30 cellular contexts compared by ENCODE assay signal in genomic region chr12:90690120-90690519, GRCh38.
DNase-seq lines count a peak whose midpoint lies in the region; ATAC-seq and TF ChIP-seq lines count a peak whose summit lies in the region.
"Had no signal": no experiment of that assay in that cellular context is flagged by ENCODE, and none has a peak within 500 bp of the region (broad histone marks: within the 10 kb centered on the region; RNA-seq: fewer than 3 reads in every experiment).

No MANE protein-coding gene starts in this region.

- TF ChIP-seq CTCF in KMS-11 (conservative IDR thresholded peaks at IDR 0.05; ENCODE audit: low read depth, low read length) (no peak), uterus (IDR thresholded peaks at IDR 0.05) (no peak), right lobe of liver (IDR thresholded peaks at IDR 0.05) (no peak)

- no peak overlapping the region for H3K9ac ChIP-seq in KMS-11

- H3K27me3 ChIP-seq in KMS-11 (ENCODE audit: insufficient read depth, low read depth) (no peaks in the 10 kb centered on the region), uterus (no peaks in the 10 kb centered on the region), right lobe of liver (no peaks in the 10 kb centered on the region)
- H3K27me3 ChIP-seq: breast epithelium, esophagus muscularis mucosa, gastroesophageal sphincter, left lung, upper lobe of left lung had no signal

- TF ChIP-seq POLR2A in uterus (IDR thresholded peaks at IDR 0.05) (no peak), right lobe of liver (IDR thresholded peaks at IDR 0.05) (no peak)

- peak; percentile 57 for ATAC-seq in GM18517 (IDR thresholded peaks at IDR 0.05; ENCODE audit: unreplicated experiment)
- ATAC-seq in GM21360 (IDR thresholded peaks at IDR 0.05; ENCODE audit: unreplicated experiment), result peak; percentile 81
- ATAC-seq in GM18907 (IDR thresholded peaks at IDR 0.05; ENCODE audit: unreplicated experiment), result no peak
- ATAC-seq in right lobe of liver, result no peak
- ATAC-seq: activated CD4-positive, alpha-beta T cell treated with anti-CD3 and anti-CD28 coated beads for 36 hours; effector memory CD8-positive, alpha-beta T cell; gastroesophageal sphincter; left lung; T-helper 17 cell had no signal

- H3K4me3 ChIP-seq in KMS-11 (IDR thresholded peaks at IDR 0.05; ENCODE audit: insufficient read depth, low read depth, low read length) (no peak overlapping the region), uterus (no peak overlapping the region), right lobe of liver (no peak overlapping the region)
- H3K4me3 ChIP-seq: breast epithelium, esophagus muscularis mucosa, gastroesophageal sphincter, left lung, skin epidermis, upper lobe of left lung had no signal

- WGBS in right lobe of liver (ENCODE audit: insufficient coverage, low coverage, low lambda C conversion rate, missing lambda C conversion rate), result 50% methylated on average over 1 of the region's 1 CpG

- intact Hi-C loops in uterus (cut with DNase I; ENCODE audit: low total_unique reads), result no loop called here
- intact Hi-C loops in right lobe of liver (cut with DNase I), result no loop called here

- no peaks in the 10 kb centered on the region for H4K20me1 ChIP-seq in KMS-11 (ENCODE audit: insufficient read depth)

- no peak overlapping the region for H2AFZ ChIP-seq in KMS-11 (ENCODE audit: low read depth)

- peaks cover 17% of the 10 kb centered on the region for H3K4me1 ChIP-seq in KMS-11 (ENCODE audit: low read depth, poor library complexity, severe bottlenecking)
- H3K4me1 ChIP-seq in uterus, result no peaks in the 10 kb centered on the region
- H3K4me1 ChIP-seq in right lobe of liver, result no peaks in the 10 kb centered on the region
- H3K4me1 ChIP-seq: breast epithelium, esophagus muscularis mucosa, gastroesophageal sphincter, left lung, upper lobe of left lung had no signal

- peak overlapping the region; percentile 4; the same call in 1 of the 2 replicates for H3K4me2 ChIP-seq in KMS-11

- H3K79me2 ChIP-seq in KMS-11 (ENCODE audit: insufficient read depth, low read depth), result no peaks in the 10 kb centered on the region

- H3K9me3 ChIP-seq in uterus (no peaks in the 10 kb centered on the region), right lobe of liver (no peaks in the 10 kb centered on the region)
- H3K9me3 ChIP-seq: breast epithelium, esophagus muscularis mucosa, gastroesophageal sphincter, left lung, upper lobe of left lung had no signal

- H3K36me3 ChIP-seq in KMS-11 (ENCODE audit: insufficient read depth) (no peaks in the 10 kb centered on the region), uterus (no peaks in the 10 kb centered on the region), right lobe of liver (no peaks in the 10 kb centered on the region)
- H3K36me3 ChIP-seq: breast epithelium, esophagus muscularis mucosa, gastroesophageal sphincter, left lung, upper lobe of left lung had no signal

- H3K27ac ChIP-seq in KMS-11 (no peak overlapping the region), uterus (no peak overlapping the region), right lobe of liver (no peak overlapping the region)
- H3K27ac ChIP-seq: breast epithelium, esophagus muscularis mucosa, gastroesophageal sphincter, left lung, skin epidermis, upper lobe of left lung had no signal

- DNase-seq in amniotic epithelial cell (ENCODE audit: low read depth), result peak; percentile 1
- no peak for DNase-seq in SHP77 (lab: John Stamatoyannopoulos, UW)
- no peak for DNase-seq in uterus
- DNase-seq in right lobe of liver, result no peak
- DNase-seq: activated CD4-positive, alpha-beta T cell treated with anti-CD3 and anti-CD28 coated beads for 36 hours; activated naive CD4-positive, alpha-beta T cell treated with Interleukin-2 at 50 U/mL for 16 hours; activated T-cell treated with anti-CD3 and anti-CD28 coated beads, Interleukin-2, amount 50 U/mL, for 48 hours; amygdala; effector memory CD8-positive, alpha-beta T cell; GDM1; GOT3; hypothalamus; IMR-90; left lung; naive B cell; NCI-H1105 treated with DMSO at 0.1 percent for 48 hours; NCI-H2029 treated with DMSO at 0.1 percent for 48 hours; NCI-H446; NK-92 treated with Interleukin-12 subunit alpha and Interleukin-12 subunit beta, amount 100 ng/mL, for 24 hours; occipital lobe; T-helper 17 cell; upper lobe of left lung had no signal

Comparison
In these comparisons a context has a peak if more than half of its experiments do, and no peak if none do; other contexts are left out.
1. ATAC-seq: peak in GM18517 (single experiment) and GM21360 (single experiment); none in GM18907 (single experiment) and right lobe of liver (0 of 4).